In the genomic region with DNA sequence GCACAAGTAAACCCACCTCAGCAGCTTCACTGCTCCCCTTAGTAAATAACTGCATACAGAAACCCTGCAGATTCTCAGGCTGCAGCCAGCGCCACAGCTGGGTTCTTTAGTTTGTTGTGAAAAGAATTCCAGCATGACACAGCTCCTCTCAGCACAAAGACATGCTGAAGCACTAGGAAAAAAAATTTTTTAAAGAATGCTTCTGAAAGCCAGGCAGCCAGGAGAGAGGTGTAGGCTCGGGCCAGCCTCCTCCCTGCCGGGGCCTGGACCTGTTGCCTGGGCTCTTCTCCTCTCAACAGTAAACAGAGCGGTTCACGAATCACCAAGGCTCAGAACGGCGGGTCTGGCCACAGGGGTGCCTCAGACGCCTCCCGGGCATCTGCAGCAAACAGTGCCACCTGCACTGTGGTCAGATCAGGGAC, we compare ENCODE assay signal across 14 cellular contexts.
DNase-seq lines count a peak whose midpoint lies in the region; TF ChIP-seq lines count a peak whose summit lies in the region.
"Had no signal": no experiment of that assay in that cellular context is flagged by ENCODE, and none has a peak within 500 bp of the region (broad histone marks: within the 10 kb centered on the region; RNA-seq: fewer than 3 reads in every experiment).

No MANE protein-coding gene starts in this region.

- no peak for TF ChIP-seq CTCF in astrocyte of the cerebellum (IDR thresholded peaks at IDR 0.05; ENCODE audit: low read depth, low read length, missing control alignments)
- TF ChIP-seq CTCF in thyroid gland (IDR thresholded peaks at IDR 0.05) = no peak

- no peak for TF ChIP-seq POLR2A in thyroid gland (IDR thresholded peaks at IDR 0.05)

- H3K4me3 ChIP-seq in astrocyte of the cerebellum (ENCODE audit: low read depth, low read length) = no peak overlapping the region
- peak overlapping the region; percentile 51; the same call in 1 of the 2 replicates for H3K4me3 ChIP-seq in iPS-20b (ENCODE audit: low read length)
- no peak overlapping the region for H3K4me3 ChIP-seq in skeletal muscle satellite cell (ENCODE audit: low read length)
- H3K4me3 ChIP-seq in thyroid gland (replicated peaks in 1 of 3) = no peak overlapping the region
- H3K4me3 ChIP-seq: transverse colon had no signal

- DNase-seq in DMS153 (lab: John Stamatoyannopoulos, UW) = peak; percentile 29
- DNase-seq in DMS153 treated with DMSO at 0.1 percent for 48 hours (lab: John Stamatoyannopoulos, UW; ENCODE audit: unreplicated experiment) = no peak
- DNase-seq in astrocyte of the cerebellum (ENCODE audit: low read depth) = peak; percentile 79
- no peak for DNase-seq in NCI-H446 (lab: John Stamatoyannopoulos, UW)
- DNase-seq in thyroid gland = no peak
- DNase-seq in DMS114 treated with DMSO at 0.1 percent for 48 hours (lab: John Stamatoyannopoulos, UW; ENCODE audit: unreplicated experiment) = no peak
- DNase-seq: activated CD4-positive, CD25-positive, alpha-beta regulatory T cell treated with anti-CD3 and anti-CD28 coated beads, Interleukin-2, amount 50 U/mL, for 72 hours; activated T-cell treated with anti-CD3 and anti-CD28 coated beads, Interleukin-2, amount 50 U/mL, for 48 hours; aorta; Caco-2; transverse colon had no signal

- H3K36me3 ChIP-seq in iPS-20b (ENCODE audit: insufficient read depth, low read depth, low read length) = no peaks in the 10 kb centered on the region
- H3K36me3 ChIP-seq in skeletal muscle satellite cell (ENCODE audit: insufficient read depth, low read length) = no peaks in the 10 kb centered on the region
- no peaks in the 10 kb centered on the region for H3K36me3 ChIP-seq in thyroid gland
- H3K36me3 ChIP-seq: transverse colon had no signal

- peaks cover 9% of the 10 kb centered on the region; the same call in 1 of the 2 replicates for H3K9me3 ChIP-seq in iPS-20b (ENCODE audit: insufficient read depth, low read depth, low read length)
- H3K9me3 ChIP-seq in skeletal muscle satellite cell (replicated peaks; ENCODE audit: low read length) = no peaks in the 10 kb centered on the region
- H3K9me3 ChIP-seq in thyroid gland = no peaks in the 10 kb centered on the region
- H3K9me3 ChIP-seq: Caco-2, transverse colon had no signal

- peak overlapping the region; percentile 96 for H3K27ac ChIP-seq in iPS-20b (ENCODE audit: low read length)
- no peak overlapping the region for H3K27ac ChIP-seq in thyroid gland
- H3K27ac ChIP-seq: 22Rv1, transverse colon had no signal

- intact Hi-C loops in thyroid gland (cut with DNase I) = no loop called here

- H3K27me3 ChIP-seq in iPS-20b (ENCODE audit: insufficient read depth, low read length) (no peaks in the 10 kb centered on the region), skeletal muscle satellite cell (ENCODE audit: control insufficient read depth, insufficient read depth, low read length) (no peaks in the 10 kb centered on the region), thyroid gland (no peaks in the 10 kb centered on the region)

- in situ Hi-C loops in astrocyte of the cerebellum (cut with HindIII; ENCODE audit: low sequenced_read_pairs) = no loop called here

- peak overlapping the region; percentile 22 for H3K4me2 ChIP-seq in skeletal muscle satellite cell (ENCODE audit: low read length)

- peaks cover 21% of the 10 kb centered on the region for H3K4me1 ChIP-seq in iPS-20b (ENCODE audit: insufficient read depth, low read length)
- H3K4me1 ChIP-seq in skeletal muscle satellite cell (ENCODE audit: control insufficient read depth, insufficient read depth, low read length) = peaks cover 15% of the 10 kb centered on the region
- no peaks in the 10 kb centered on the region for H3K4me1 ChIP-seq in thyroid gland
- H3K4me1 ChIP-seq: Caco-2, transverse colon had no signal

- peak overlapping the region; percentile 81; the same call in 1 of the 2 replicates for H3K9ac ChIP-seq in iPS-20b (ENCODE audit: low read depth, low read length)
- H3K9ac ChIP-seq in skeletal muscle satellite cell (ENCODE audit: low read depth, low read length) = no peak overlapping the region

- WGBS in thyroid gland, 2 donors = 4 to 19% methylated on average over 7 to 9 of the region's 9 CpGs

Comparison
In these comparisons a context has a peak if more than half of its experiments do, and no peak if none do; other contexts are left out.
1. DNase-seq: peak in DMS153 (single experiment) and astrocyte of the cerebellum (single experiment); none in DMS153 treated with DMSO at 0.1 percent for 48 hours (single experiment), NCI-H446 (0 of 2), thyroid gland (0 of 2) and DMS114 treated with DMSO at 0.1 percent for 48 hours (single experiment).